Comparison of ENCODE assay signal across 10 cellular contexts in genomic region chr11:95711162-95711944, GRCh38.
DNase-seq lines count a peak whose midpoint lies in the region; ATAC-seq, FAIRE-seq and TF ChIP-seq lines count a peak whose summit lies in the region.
"Had no signal": no experiment of that assay in that cellular context is flagged by ENCODE, and none has a peak within 500 bp of the region (broad histone marks: within the 10 kb centered on the region; RNA-seq: fewer than 3 reads in every experiment).

No MANE protein-coding gene starts in this region.

- no peaks in the 10 kb centered on the region for H3K27me3 ChIP-seq in dorsolateral prefrontal cortex
- H3K27me3 ChIP-seq: right atrium auricular region had no signal

- intact Hi-C loops in dorsolateral prefrontal cortex (cut with DNase I) = no loop called here

- DNase-seq in GM12865 (ENCODE audit: low read depth) (peak; percentile 38), fibroblast of villous mesenchyme (ENCODE audit: low read depth) (peak; percentile 34), HTR-8/SVneo (ENCODE audit: insufficient read length, low spot score) (no peak), dorsolateral prefrontal cortex (no peak), mucosa of gallbladder (ENCODE audit: low spot score) (no peak)
- DNase-seq in stimulated activated CD4-positive, alpha-beta T cell treated with anti-CD3 and anti-CD28 coated beads, Interleukin-2, amount 100 ng/mL, for 48 hours = no peak
- DNase-seq: NCI-H446 treated with DMSO at 0.1 percent for 48 hours had no signal

- FAIRE-seq in HTR-8/SVneo (lab: Jason Lieb, UNC) = no peak

- no peak overlapping the region for H3K27ac ChIP-seq in dorsolateral prefrontal cortex
- H3K27ac ChIP-seq: right atrium auricular region had no signal

- TF ChIP-seq CTCF in GM12865 (IDR thresholded peaks at IDR 0.05; ENCODE audit: insufficient read depth, low read depth, low read length, missing control alignments) = no peak
- TF ChIP-seq CTCF in fibroblast of villous mesenchyme (IDR thresholded peaks at IDR 0.05; ENCODE audit: insufficient read depth, low read depth, low read length) = no peak
- TF ChIP-seq CTCF in dorsolateral prefrontal cortex (IDR thresholded peaks at IDR 0.05 in 54 of 56, conservative IDR thresholded peaks at IDR 0.05 in 2 of 56; ENCODE audit: low read depth in 1 of 56, partially characterized antibody in 56 of 56) = no peak

- H3K4me3 ChIP-seq in GM12865 (ENCODE audit: low read depth, low read length) = peak overlapping the region; percentile 23
- H3K4me3 ChIP-seq in fibroblast of villous mesenchyme (ENCODE audit: low read depth, low read length) = no peak overlapping the region
- no peak overlapping the region for H3K4me3 ChIP-seq in dorsolateral prefrontal cortex
- H3K4me3 ChIP-seq: right atrium auricular region had no signal

- ATAC-seq in GM21381 (IDR thresholded peaks at IDR 0.05; ENCODE audit: unreplicated experiment) (peak; percentile 31), HG03460 (IDR thresholded peaks at IDR 0.05; ENCODE audit: unreplicated experiment) (peak; percentile 39)

Comparison
In these comparisons a context has a peak if more than half of its experiments do, and no peak if none do; other contexts are left out.
1. DNase-seq: peak in GM12865 (single experiment) and fibroblast of villous mesenchyme (single experiment); none in HTR-8/SVneo (single experiment), dorsolateral prefrontal cortex (0 of 10), stimulated activated CD4-positive, alpha-beta T cell treated with anti-CD3 and anti-CD28 coated beads, Interleukin-2, amount 100 ng/mL, for 48 hours (0 of 2) and mucosa of gallbladder (single experiment).